In genomic region chr4:10715696-10716095, GRCh38 we compare ENCODE assay signal across 24 cellular contexts. TPM values are rescaled to one million over a fixed set of nuclear protein-coding genes. Genes with fewer than 3 reads are reported as not detected.
DNase-seq lines count a peak whose midpoint lies in the region; ATAC-seq and TF ChIP-seq lines count a peak whose summit lies in the region.
"Had no signal": no experiment of that assay in that cellular context is flagged by ENCODE, and none has a peak within 500 bp of the region (broad histone marks: within the 10 kb centered on the region; RNA-seq: fewer than 3 reads in every experiment).

No MANE protein-coding gene starts in this region.

- no peak for ATAC-seq in HG02970 (IDR thresholded peaks at IDR 0.05; ENCODE audit: low FRiP score, unreplicated experiment)
- ATAC-seq in GM19463 (IDR thresholded peaks at IDR 0.05; ENCODE audit: unreplicated experiment): no peak
- no peak for ATAC-seq in GM19351 (IDR thresholded peaks at IDR 0.05; ENCODE audit: unreplicated experiment)
- ATAC-seq: activated CD8-positive, alpha-beta T cell treated with anti-CD3 and anti-CD28 coated beads for 36 hours; K562 had no signal

- no peak for TF ChIP-seq CTCF in AG10803 (conservative IDR thresholded peaks at IDR 0.05; ENCODE audit: low read length)
- no peak for TF ChIP-seq CTCF in foreskin fibroblast (IDR thresholded peaks at IDR 0.05; ENCODE audit: low read depth, low read length)

- DNase-seq in AG10803 (ENCODE audit: low read depth): peak; percentile 51
- DNase-seq in HT1080 (ENCODE audit: low read depth): peak; percentile 15
- DNase-seq in astrocyte of the hippocampus (ENCODE audit: low read depth, low spot score): peak; percentile 56
- peak; percentile 48 to 78 for DNase-seq in foreskin fibroblast
- DNase-seq in kidney tubule cell (ENCODE audit: low spot score): no peak
- DNase-seq: activated CD8-positive, alpha-beta T cell treated with anti-CD3 and anti-CD28 coated beads for 36 hours; activated naive CD4-positive, alpha-beta T cell treated with anti-CD3 and anti-CD28 coated beads, Interleukin-2, amount 50 U/mL, for 16 hours; activated T-cell treated with anti-CD3 and anti-CD28 coated beads, Interleukin-2, amount 50 U/mL, for 48 hours; C1 segment of cervical spinal cord; DMS79 treated with DMSO at 0.1 percent for 48 hours; NCI-H1930; NCI-H446 treated with DMSO at 0.1 percent for 48 hours; occipital lobe; SHP77 treated with DMSO at 0.1 percent for 48 hours had no signal

- no peak overlapping the region for H3K4me3 ChIP-seq in AG10803 (ENCODE audit: low read length)
- no peak overlapping the region for H3K4me3 ChIP-seq in foreskin fibroblast (ENCODE audit: low read depth in 1 of 2, low read length in 2 of 2)
- H3K4me3 ChIP-seq: coronary artery, K562, right atrium auricular region, thoracic aorta had no signal

RNA-seq across cellular contexts. Expression of gene CLNK, which starts 31.1 kb away (rescaled TPM):
- total RNA-seq in HT1080 (2014; rRNA removed; shearing (Covaris generic)): not detected in 2 replicates
- not detected in 2 replicates for polyA plus RNA-seq in HT1080 (2015; cell fraction: cytosol; rRNA removed)
- polyA plus RNA-seq in HT1080 (2015; cell fraction: nucleus; rRNA removed): not detected in 2 replicates
- total RNA-seq: A673; epithelial cell of proximal tubule; K562; occipital lobe; right atrium auricular region; T-helper 1 cell treated with Interleukin-12 subunit alpha and Interleukin-12 subunit beta and Interleukin-4 antibody, amounts not matched to agents 30 ng/mL and 1 ng/mL, for 36 hours; thoracic aorta had no signal
- polyA plus RNA-seq: K562 had no signal
